ENCODE assay signal across 1 cellular context in genomic region chr1:244917271-244917670, GRCh38.
TF ChIP-seq lines count a peak whose summit lies in the region.

No MANE protein-coding gene starts in this region.

TF ChIP-seq in H1, 55 proteins besides CTCF, POLR2A, EP300 and RAD21:
- TF ChIP-seq CHD1 (IDR thresholded peaks at IDR 0.05; ENCODE audit: low read depth, low read length), result no peak
- no peak for TF ChIP-seq EGR1 (IDR thresholded peaks at IDR 0.05; ENCODE audit: borderline replicate concordance, low read depth, low read length)
- TF ChIP-seq JUN (IDR thresholded peaks at IDR 0.05; ENCODE audit: low read depth, low read length), result no peak
- no peak for TF ChIP-seq SIRT6 (IDR thresholded peaks at IDR 0.05; ENCODE audit: low read length)
- TF ChIP-seq RFX5 (IDR thresholded peaks at IDR 0.05; ENCODE audit: borderline replicate concordance, low read depth, low read length), result no peak
- TF ChIP-seq TBP (IDR thresholded peaks at IDR 0.05; ENCODE audit: low read depth, low read length), result no peak
- TF ChIP-seq YY1 (IDR thresholded peaks at IDR 0.05; ENCODE audit: low read depth, low read length), result no peak
- TF ChIP-seq MAX (IDR thresholded peaks at IDR 0.05), result no peak
- TF ChIP-seq CHD7 (IDR thresholded peaks at IDR 0.05; ENCODE audit: insufficient replicate concordance, low read length), result no peak
- no peak for TF ChIP-seq CHD2 (IDR thresholded peaks at IDR 0.05; ENCODE audit: low read length)
- TF ChIP-seq, protein P1, sequence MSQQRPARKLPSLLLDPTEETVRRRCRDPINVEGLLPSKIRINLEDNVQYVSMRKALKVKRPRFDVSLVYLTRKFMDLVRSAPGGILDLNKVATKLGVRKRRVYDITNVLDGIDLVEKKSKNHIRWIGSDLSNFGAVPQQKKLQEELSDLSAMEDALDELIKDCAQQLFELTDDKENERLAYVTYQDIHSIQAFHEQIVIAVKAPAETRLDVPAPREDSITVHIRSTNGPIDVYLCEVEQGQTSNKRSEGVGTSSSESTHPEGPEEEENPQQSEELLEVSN (IDR thresholded peaks at IDR 0.05), result no peak
- TF ChIP-seq EZH2 (IDR thresholded peaks at IDR 0.05; ENCODE audit: low read depth, low read length, severe bottlenecking), result no peak
- no peak for TF ChIP-seq TAF1 (IDR thresholded peaks at IDR 0.05; ENCODE audit: low read depth, low read length)
- TF ChIP-seq TCF12 (IDR thresholded peaks at IDR 0.05; ENCODE audit: low read depth, low read length), result no peak
- no peak for TF ChIP-seq CTBP2 (IDR thresholded peaks at IDR 0.05; ENCODE audit: borderline replicate concordance, insufficient read depth, insufficient read length, low read length)
- TF ChIP-seq CBX5 (IDR thresholded peaks at IDR 0.05; ENCODE audit: low read depth, low read length), result no peak
- no peak for TF ChIP-seq SIN3A (conservative IDR thresholded peaks at IDR 0.05 in 1 of 2, IDR thresholded peaks at IDR 0.05 in 1 of 2; ENCODE audit: low read depth in 1 of 2, low read length in 2 of 2)
- TF ChIP-seq KDM1A (IDR thresholded peaks at IDR 0.05; ENCODE audit: borderline replicate concordance, low read length), result no peak
- TF ChIP-seq FOSL1 (IDR thresholded peaks at IDR 0.05; ENCODE audit: insufficient read depth, low read depth, low read length), result no peak
